ENCODE assay signal across 23 cellular contexts in genomic region chr1:181711858-181712257, GRCh38.
A peak's percentile ranks its signal among the peaks of the same experiment; 100 is the strongest.
DNase-seq lines count a peak whose midpoint lies in the region; ATAC-seq and TF ChIP-seq lines count a peak whose summit lies in the region.
"Had no signal": no experiment of that assay in that cellular context is flagged by ENCODE, and none has a peak within 500 bp of the region (broad histone marks: within the 10 kb centered on the region; RNA-seq: fewer than 3 reads in every experiment).

No MANE protein-coding gene starts in this region.

- ATAC-seq in psoas muscle (peak; percentile 74 to 89 (median 85)), omental fat pad (ENCODE audit: low FRiP score) (no peak)
- no peak for ATAC-seq in activated CD8-positive, alpha-beta T cell treated with anti-CD3 and anti-CD28 coated beads for 36 hours
- ATAC-seq: GM12878 had no signal

- peaks cover 5% of the 10 kb centered on the region for H3K27me3 Mint-ChIP-seq in activated CD8-positive, alpha-beta T cell treated with anti-CD3 and anti-CD28 coated beads for 36 hours
- H3K27me3 Mint-ChIP-seq: CD4-positive, CD25-positive, alpha-beta regulatory T cell had no signal

- 49 to 65% (median 63%) methylated on average over 4 of the region's 4 CpGs for WGBS in psoas muscle, 3 donors

- no peaks in the 10 kb centered on the region for H3K36me3 Mint-ChIP-seq in activated CD8-positive, alpha-beta T cell treated with anti-CD3 and anti-CD28 coated beads for 36 hours (ENCODE audit: low read depth)
- H3K36me3 Mint-ChIP-seq: CD14-positive monocyte; CD4-positive, alpha-beta memory T cell; CD4-positive, CD25-positive, alpha-beta regulatory T cell; CD8-positive, alpha-beta memory T cell had no signal

- DNase-seq in NCI-H69 (lab: John Stamatoyannopoulos, UW) (peak; percentile 27), cerebellar cortex (ENCODE audit: low spot score) (peak; percentile 1), psoas muscle (no peak), NCI-H345 treated with DMSO at 0.1 percent for 48 hours (lab: John Stamatoyannopoulos, UW; ENCODE audit: unreplicated experiment) (no peak), omental fat pad (ENCODE audit: low spot score) (no peak)
- DNase-seq in activated CD8-positive, alpha-beta T cell treated with anti-CD3 and anti-CD28 coated beads for 36 hours: no peak
- DNase-seq: 8988T; ACHN; BE2C; CD4-positive, alpha-beta memory T cell; CD4-positive, CD25-positive, alpha-beta regulatory T cell; CD8-positive, alpha-beta memory T cell; COR-L47; DMS 273 treated with DMSO at 0.1 percent for 48 hours; DMS153; DMS53; DMS79; DND-41; EL; GDM1 had no signal

- H3K27me3 ChIP-seq in psoas muscle (ENCODE audit: insufficient read depth in 3 of 3, low read length in 2 of 3): peaks cover 0 to 14% (median 3%) of the 10 kb centered on the region in 3 donors
- H3K27me3 ChIP-seq: BE2C, BLaER1 had no signal

- H3K4me1 ChIP-seq in psoas muscle: no peaks in the 10 kb centered on the region
- H3K4me1 ChIP-seq: BE2C, BLaER1 had no signal

- H3K27ac Mint-ChIP-seq in activated CD8-positive, alpha-beta T cell treated with anti-CD3 and anti-CD28 coated beads for 36 hours: no peak overlapping the region
- H3K27ac Mint-ChIP-seq: CD14-positive monocyte; CD4-positive, alpha-beta memory T cell; CD4-positive, CD25-positive, alpha-beta regulatory T cell; CD8-positive, alpha-beta memory T cell had no signal

- no peaks in the 10 kb centered on the region for H3K4me1 Mint-ChIP-seq in activated CD8-positive, alpha-beta T cell treated with anti-CD3 and anti-CD28 coated beads for 36 hours (ENCODE audit: low read depth)
- H3K4me1 Mint-ChIP-seq: CD14-positive monocyte; CD4-positive, alpha-beta memory T cell; CD4-positive, CD25-positive, alpha-beta regulatory T cell; CD8-positive, alpha-beta memory T cell had no signal

- no peak overlapping the region for H3K27ac ChIP-seq in psoas muscle
- H3K27ac ChIP-seq: BLaER1 had no signal

- CTCF ChIA-PET in activated CD8-positive, alpha-beta T cell treated with anti-CD3 and anti-CD28 coated beads for 36 hours (lab: Charles Lee): no interaction called here

- no peaks in the 10 kb centered on the region for H3K36me3 ChIP-seq in psoas muscle (ENCODE audit: insufficient read depth in 1 of 2, low read depth in 1 of 2)
- H3K36me3 ChIP-seq: BE2C, BLaER1 had no signal

- TF ChIP-seq CTCF in psoas muscle (IDR thresholded peaks at IDR 0.05) (no peak), omental fat pad (IDR thresholded peaks at IDR 0.05) (no peak)
- no peak for TF ChIP-seq CTCF in activated CD8-positive, alpha-beta T cell treated with anti-CD3 and anti-CD28 coated beads for 36 hours (IDR thresholded peaks at IDR 0.05)

- H3K4me3 Mint-ChIP-seq in activated CD8-positive, alpha-beta T cell treated with anti-CD3 and anti-CD28 coated beads for 36 hours: no peak overlapping the region
- H3K4me3 Mint-ChIP-seq: CD14-positive monocyte; CD4-positive, alpha-beta memory T cell; CD4-positive, CD25-positive, alpha-beta regulatory T cell; CD8-positive, alpha-beta memory T cell had no signal

- H3K9me3 ChIP-seq in psoas muscle: no peaks in the 10 kb centered on the region
- H3K9me3 ChIP-seq: BE2C, BLaER1 had no signal

- intact Hi-C loops in psoas muscle (cut with DNase I): no loop called here
- intact Hi-C loops in activated CD8-positive, alpha-beta T cell treated with anti-CD3 and anti-CD28 coated beads for 36 hours (cut with micrococcal nuclease): no loop called here

- H3K9me3 Mint-ChIP-seq in activated CD8-positive, alpha-beta T cell treated with anti-CD3 and anti-CD28 coated beads for 36 hours: no peaks in the 10 kb centered on the region

- POLR2A ChIA-PET in activated CD8-positive, alpha-beta T cell treated with anti-CD3 and anti-CD28 coated beads for 36 hours (lab: Charles Lee): no interaction called here

- no peak overlapping the region for H3K4me3 ChIP-seq in psoas muscle
- H3K4me3 ChIP-seq: BLaER1, GM12878 had no signal

Comparison
In these comparisons a context has a peak if more than half of its experiments do, and no peak if none do; other contexts are left out.
1. DNase-seq: peak in NCI-H69 (single experiment) and cerebellar cortex (single experiment); none in psoas muscle (0 of 2), activated CD8-positive, alpha-beta T cell treated with anti-CD3 and anti-CD28 coated beads for 36 hours (single experiment), NCI-H345 treated with DMSO at 0.1 percent for 48 hours (single experiment) and omental fat pad (single experiment).
2. ATAC-seq: peak in psoas muscle (4 of 4); none in activated CD8-positive, alpha-beta T cell treated with anti-CD3 and anti-CD28 coated beads for 36 hours (single experiment) and omental fat pad (single experiment).